In the genomic region with DNA sequence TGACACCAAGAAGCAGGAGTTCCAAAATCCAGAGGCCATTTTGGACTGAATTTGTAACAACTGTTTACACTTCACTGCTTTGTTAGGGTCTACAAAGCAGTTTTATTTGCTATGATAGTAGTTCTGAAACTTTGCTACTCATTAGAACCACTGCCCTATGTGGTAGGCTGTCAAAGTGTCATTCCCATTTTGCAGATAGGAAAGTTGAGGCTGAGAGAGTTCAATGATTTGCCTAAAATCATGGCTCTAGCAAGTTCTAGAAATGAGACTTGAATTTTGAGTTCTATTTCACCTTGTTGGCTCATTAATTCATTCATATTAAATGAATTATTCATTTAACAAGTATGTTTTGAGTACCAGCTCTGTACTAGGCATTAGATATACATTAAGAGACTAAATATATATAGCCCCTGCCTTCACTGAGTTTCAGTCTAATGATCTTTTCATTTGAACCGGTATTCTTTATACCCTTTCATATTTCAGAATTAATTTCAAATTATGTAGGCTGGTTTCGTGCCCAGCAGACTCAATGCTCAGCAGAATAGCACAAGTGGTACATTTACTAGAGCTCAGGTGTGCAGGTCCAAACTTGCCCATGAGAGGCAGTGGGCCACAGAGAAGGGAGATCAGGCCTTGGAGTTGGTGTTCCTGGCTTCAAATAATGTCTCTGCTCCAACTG, we compare ENCODE assay signal across 16 cellular contexts.
DNase-seq lines count a peak whose midpoint lies in the region; FAIRE-seq and TF ChIP-seq lines count a peak whose summit lies in the region.
"Had no signal": no experiment of that assay in that cellular context is flagged by ENCODE, and none has a peak within 500 bp of the region (broad histone marks: within the 10 kb centered on the region; RNA-seq: fewer than 3 reads in every experiment).

No MANE protein-coding gene starts in this region.

- POLR2A ChIA-PET in MCF 10A (lab: Yijun Ruan, JAX): interaction anchor here (1.1 kb wide), 1 partner anchor 16 kb away, joined by 3 read pairs; no protein-coding TSS in a partner anchor

- in situ Hi-C loops in brain microvascular endothelial cell (cut with HindIII; ENCODE audit: low pct_ligation_motif_present, low sequenced_read_pairs) (no loop called here), transverse colon (cut with MboI; ENCODE audit: low pct_ligation_motif_present in 1 of 4, low pct_unique_long_range_greater_than_20kb in 1 of 4, low sequenced_read_pairs in 3 of 4) (no loop called here)

- no peak for TF ChIP-seq EP300 in transverse colon (IDR thresholded peaks at IDR 0.05; ENCODE audit: low read depth)

- H3K9me3 Mint-ChIP-seq in MCF 10A (ENCODE audit: unreplicated experiment): no peaks in the 10 kb centered on the region

- TF ChIP-seq CTCF in breast epithelium (IDR thresholded peaks at IDR 0.05): no peak
- no peak for TF ChIP-seq CTCF in MCF 10A (IDR thresholded peaks at IDR 0.05; ENCODE audit: unreplicated experiment)
- no peak for TF ChIP-seq CTCF in brain microvascular endothelial cell (IDR thresholded peaks at IDR 0.05; ENCODE audit: low read depth, low read length, missing control alignments)
- no peak for TF ChIP-seq CTCF in transverse colon (IDR thresholded peaks at IDR 0.05)

- H3K27ac ChIP-seq in breast epithelium (peak overlapping the region; percentile 64 to 71), brain microvascular endothelial cell (peak overlapping the region; percentile 93), muscle layer of duodenum (ENCODE audit: low read length) (peak overlapping the region; percentile 18), transverse colon (peak overlapping the region; percentile 30 to 73 (median 68)), small intestine (ENCODE audit: low read depth in 1 of 2, low read length in 1 of 2) (peak overlapping the region in 1 of 2 donors; percentile 69)
- H3K27ac ChIP-seq: SK-N-MC had no signal

- TF ChIP-seq POLR2A in breast epithelium (IDR thresholded peaks at IDR 0.05) (no peak), transverse colon (IDR thresholded peaks at IDR 0.05) (no peak)

- no peak overlapping the region for H3K27ac Mint-ChIP-seq in MCF 10A (ENCODE audit: low read depth, unreplicated experiment)
- H3K27ac Mint-ChIP-seq: activated CD8-positive, alpha-beta T cell treated with anti-CD3 and anti-CD28 coated beads, Interleukin-2, amount 10 ng/mL, durations not matched to agents 7 days and 5 days had no signal

- DNase-seq in breast epithelium (ENCODE audit: low spot score in 2 of 2) (peak in 1 of 2 donors; percentile 73), MCF 10A (ENCODE audit: unreplicated experiment) (no peak), brain microvascular endothelial cell (no peak), transverse colon (no peak), pons (ENCODE audit: low spot score) (no peak), small intestine (no peak)
- no peak for DNase-seq in effector CD4-positive, alpha-beta T cell
- DNase-seq: activated CD8-positive, alpha-beta T cell treated with anti-CD3 and anti-CD28 coated beads, Interleukin-2, amount 10 ng/mL, durations not matched to agents 7 days and 5 days; activated effector memory CD4-positive, alpha-beta T cell treated with Interleukin-2 at 50 U/mL for 16 hours; MV-4-11; retina; stimulated activated CD4-positive, alpha-beta T cell treated with anti-CD3 and anti-CD28 coated beads, Interleukin-4, amount 100 ng/mL, for 1 hour had no signal

- H3K36me3 ChIP-seq in breast epithelium: no peaks in the 10 kb centered on the region
- H3K36me3 ChIP-seq in brain microvascular endothelial cell (replicated peaks): no peaks in the 10 kb centered on the region
- no peaks in the 10 kb centered on the region for H3K36me3 ChIP-seq in muscle layer of duodenum (ENCODE audit: control insufficient read depth in 1 of 2, insufficient read depth in 2 of 2, low read length in 2 of 2)
- H3K36me3 ChIP-seq in transverse colon: no peaks in the 10 kb centered on the region
- no peaks in the 10 kb centered on the region for H3K36me3 ChIP-seq in small intestine (ENCODE audit: control insufficient read depth in 2 of 2, insufficient read depth in 2 of 2, low read length in 2 of 2)

- CTCF ChIA-PET in MCF 10A (lab: Yijun Ruan, JAX): interaction anchor here (0.6 to 2.0 kb wide), 5 partner anchors 9 to 122 kb away, joined by 3 to 5 read pairs (median 3); no protein-coding TSS in a partner anchor

- peaks cover 22% of the 10 kb centered on the region for H3K4me1 Mint-ChIP-seq in MCF 10A (ENCODE audit: insufficient read depth, unreplicated experiment)

- no peak overlapping the region for H3K4me3 Mint-ChIP-seq in MCF 10A (ENCODE audit: unreplicated experiment)
- H3K4me3 Mint-ChIP-seq: activated CD8-positive, alpha-beta T cell treated with anti-CD3 and anti-CD28 coated beads, Interleukin-2, amount 10 ng/mL, durations not matched to agents 7 days and 5 days had no signal

- H3K4me3 ChIP-seq in breast epithelium (peak overlapping the region in 1 of 3 donors; percentile 19), brain microvascular endothelial cell (ENCODE audit: low read depth, low read length) (no peak overlapping the region), muscle layer of duodenum (ENCODE audit: low read depth in 1 of 2, low read length in 2 of 2) (no peak overlapping the region), transverse colon (no peak overlapping the region), small intestine (ENCODE audit: low read depth in 1 of 2, low read length in 2 of 2) (no peak overlapping the region)
- H3K4me3 ChIP-seq: body of pancreas, mucosa of descending colon, SK-N-MC had no signal

- intact Hi-C loops in breast epithelium (cut with DNase I; ENCODE audit: low total_unique reads) (no loop called here), MCF 10A (cut with micrococcal nuclease) (loop anchor here (5.0 kb wide), 1 partner anchor 67 kb away; no protein-coding TSS in a partner anchor), transverse colon (cut with DNase I; ENCODE audit: low total_unique reads) (no loop called here)

- BruUV-seq in MCF 10A (replicated peaks; lab: Mats Ljungman, UMichigan): no TSS peak

- FAIRE-seq in small intestine (lab: Jason Lieb, UNC): no peak

- no peaks in the 10 kb centered on the region for H3K36me3 Mint-ChIP-seq in MCF 10A (ENCODE audit: insufficient read depth, unreplicated experiment)

- H3K4me1 ChIP-seq in breast epithelium (peaks cover 0 to 8% of the 10 kb centered on the region in 2 donors), muscle layer of duodenum (ENCODE audit: control insufficient read depth in 1 of 2, insufficient read depth in 2 of 2, low read length in 2 of 2) (peaks cover 10 to 29% of the 10 kb centered on the region in 2 donors), transverse colon (peaks cover 8 to 67% (median 35%) of the 10 kb centered on the region in 4 donors), small intestine (ENCODE audit: control insufficient read depth in 2 of 2, insufficient read depth in 1 of 2, low read depth in 1 of 2, low read length in 1 of 2) (no peaks in the 10 kb centered on the region)

- 89 to 91% methylated on average over 2 of the region's 2 CpGs for WGBS in transverse colon (ENCODE audit: low coverage in 1 of 2), 2 donors
- WGBS in small intestine, 3 donors: 91 to 96% (median 93%) methylated on average over 2 of the region's 2 CpGs

- H3K27me3 Mint-ChIP-seq in MCF 10A (ENCODE audit: insufficient read depth, unreplicated experiment): no peaks in the 10 kb centered on the region

- H3K27me3 ChIP-seq in breast epithelium: no peaks in the 10 kb centered on the region
- no peaks in the 10 kb centered on the region for H3K27me3 ChIP-seq in brain microvascular endothelial cell (replicated peaks)
- no peaks in the 10 kb centered on the region for H3K27me3 ChIP-seq in muscle layer of duodenum (ENCODE audit: low read depth, low read length)
- no peaks in the 10 kb centered on the region for H3K27me3 ChIP-seq in transverse colon
- H3K27me3 ChIP-seq in small intestine (ENCODE audit: control insufficient read depth in 2 of 2, insufficient read depth in 2 of 2, low read length in 2 of 2): no peaks in the 10 kb centered on the region
- H3K27me3 ChIP-seq: body of pancreas had no signal

- no peaks in the 10 kb centered on the region for H3K9me3 ChIP-seq in breast epithelium
- no peaks in the 10 kb centered on the region for H3K9me3 ChIP-seq in muscle layer of duodenum (ENCODE audit: control insufficient read depth in 1 of 2, low read length in 2 of 2)
- H3K9me3 ChIP-seq in transverse colon: no peaks in the 10 kb centered on the region
- no peaks in the 10 kb centered on the region for H3K9me3 ChIP-seq in small intestine (ENCODE audit: control insufficient read depth, low read depth)
- H3K9me3 ChIP-seq: body of pancreas, mucosa of descending colon had no signal
